12 cellular contexts compared by ENCODE assay signal in genomic region chr3:188196232-188196990, GRCh38. TPM values are rescaled to one million over a fixed set of nuclear protein-coding genes. Genes with fewer than 3 reads are reported as not detected.
DNase-seq lines count a peak whose midpoint lies in the region; ATAC-seq and TF ChIP-seq lines count a peak whose summit lies in the region.
"Had no signal": no experiment of that assay in that cellular context is flagged by ENCODE, and none has a peak within 500 bp of the region (broad histone marks: within the 10 kb centered on the region; RNA-seq: fewer than 3 reads in every experiment).

No MANE protein-coding gene starts in this region.

- H4K20me1 ChIP-seq in smooth muscle cell (ENCODE audit: low read depth), result peaks cover 100% of the 10 kb centered on the region

- DNase-seq in ELR (ENCODE audit: low read depth) (peak; percentile 45), RPMI7951 (ENCODE audit: low read depth) (peak; percentile 38), iris pigment epithelial cell (ENCODE audit: low read depth) (peak; percentile 29), smooth muscle cell (lab: John Stamatoyannopoulos, UW; ENCODE audit: unreplicated experiment) (no peak), NCI-H2029 (lab: John Stamatoyannopoulos, UW) (no peak), NCI-H226 (no peak)
- DNase-seq: activated CD4-positive, alpha-beta memory T cell treated with anti-CD3 and anti-CD28 coated beads for 36 hours; C1 segment of cervical spinal cord; midbrain; NCI-H2107 had no signal

- no peak for TF ChIP-seq CTCF in smooth muscle cell (IDR thresholded peaks at IDR 0.05; ENCODE audit: borderline replicate concordance, insufficient read depth, poor library complexity, severe bottlenecking)

- no peak overlapping the region for H2AFZ ChIP-seq in smooth muscle cell (ENCODE audit: low read depth)

- no peak for ATAC-seq in GM19035 (IDR thresholded peaks at IDR 0.05; ENCODE audit: unreplicated experiment)

- no peaks in the 10 kb centered on the region for H3K9me3 ChIP-seq in smooth muscle cell (replicated peaks; ENCODE audit: low read depth)
- H3K9me3 ChIP-seq: suprapubic skin had no signal

- H3K27me3 ChIP-seq in smooth muscle cell (ENCODE audit: low read depth), result no peaks in the 10 kb centered on the region
- H3K27me3 ChIP-seq: suprapubic skin had no signal

- no peak overlapping the region for H3K4me3 ChIP-seq in smooth muscle cell
- H3K4me3 ChIP-seq: suprapubic skin had no signal

- no peaks in the 10 kb centered on the region for H3K36me3 ChIP-seq in smooth muscle cell (ENCODE audit: low read depth)
- H3K36me3 ChIP-seq: suprapubic skin had no signal

- H3K27ac ChIP-seq in smooth muscle cell (ENCODE audit: low read depth), result peak overlapping the region; percentile 16
- H3K27ac ChIP-seq: suprapubic skin had no signal

- H3K9ac ChIP-seq in smooth muscle cell (ENCODE audit: low read depth), result no peak overlapping the region

- no peaks in the 10 kb centered on the region for H3F3A ChIP-seq in smooth muscle cell (ENCODE audit: low read depth)

- WGBS in smooth muscle cell (ENCODE audit: low lambda C conversion rate), result 81% methylated on average over 6 of the region's 6 CpGs

- peak overlapping the region; percentile 19 for H3K4me2 ChIP-seq in smooth muscle cell

- peaks cover 5% of the 10 kb centered on the region for H3K4me1 ChIP-seq in smooth muscle cell (ENCODE audit: low read depth)
- H3K4me1 ChIP-seq: suprapubic skin had no signal

- peaks cover 93% of the 10 kb centered on the region for H3K79me2 ChIP-seq in smooth muscle cell (ENCODE audit: low read depth)

RNA-seq across cellular contexts. Expression of gene LPP, which starts 42.5 kb away (rescaled TPM):
- total RNA-seq in RPMI7951 (2014; rRNA removed; shearing (Covaris generic)), result 21.3 and 30.2 TPM in 2 replicates
- 128 and 142 TPM in 2 replicates for total RNA-seq in smooth muscle cell
- 42.3 and 64.4 TPM in 2 replicates for polyA plus RNA-seq in smooth muscle cell

Comparison
In these comparisons a context has a peak if more than half of its experiments do, and no peak if none do; other contexts are left out.
1. DNase-seq: peak in ELR (single experiment), RPMI7951 (single experiment) and iris pigment epithelial cell (single experiment); none in smooth muscle cell (single experiment), NCI-H2029 (single experiment) and NCI-H226 (single experiment).